Comparison of ENCODE assay signal across 1 cellular context in the genomic region with DNA sequence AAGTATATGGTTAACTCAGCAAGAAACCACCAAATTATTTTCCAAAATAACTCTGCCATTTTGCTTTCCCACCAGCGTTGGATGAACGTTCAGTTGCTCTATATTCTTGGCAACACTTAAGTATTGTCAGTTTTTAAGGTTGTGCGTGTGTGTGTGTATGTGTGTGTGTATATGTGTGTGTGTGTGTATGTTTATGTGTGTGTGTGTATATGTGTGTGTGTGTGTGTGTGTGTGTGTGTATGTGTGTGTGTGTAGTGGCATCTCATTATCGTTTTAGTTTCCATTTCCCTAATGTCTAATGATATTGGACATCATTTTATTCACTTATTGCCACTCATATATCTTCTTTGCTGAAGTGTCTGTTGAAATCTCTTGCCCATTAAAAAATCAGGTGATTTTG.
TF ChIP-seq lines count a peak whose summit lies in the region.

No MANE protein-coding gene starts in this region.

TF ChIP-seq in IMR-90, 13 proteins besides CTCF, POLR2A, EP300 and RAD21:
- TF ChIP-seq RFX5 (IDR thresholded peaks at IDR 0.05; ENCODE audit: low read depth, low read length) (no peak), MAZ (IDR thresholded peaks at IDR 0.05; ENCODE audit: borderline replicate concordance, low read depth, low read length) (no peak), CEBPB (IDR thresholded peaks at IDR 0.05; ENCODE audit: low read depth, low read length) (no peak), SMC3 (IDR thresholded peaks at IDR 0.05; ENCODE audit: low read depth, low read length) (no peak), MXI1 (IDR thresholded peaks at IDR 0.05; ENCODE audit: borderline replicate concordance, low read depth, low read length) (no peak), CHD1 (IDR thresholded peaks at IDR 0.05; ENCODE audit: low read depth, low read length) (no peak), RCOR1 (IDR thresholded peaks at IDR 0.05; ENCODE audit: insufficient replicate concordance, low read length) (no peak), BHLHE40 (IDR thresholded peaks at IDR 0.05; ENCODE audit: low read depth, low read length) (no peak), MAFK (IDR thresholded peaks at IDR 0.05; ENCODE audit: low read depth, low read length) (no peak), FOS (IDR thresholded peaks at IDR 0.05; ENCODE audit: low read depth, low read length) (no peak), NFE2L2 (IDR thresholded peaks at IDR 0.05; ENCODE audit: low read depth, low read length) (no peak)
- TF ChIP-seq, protein P1, sequence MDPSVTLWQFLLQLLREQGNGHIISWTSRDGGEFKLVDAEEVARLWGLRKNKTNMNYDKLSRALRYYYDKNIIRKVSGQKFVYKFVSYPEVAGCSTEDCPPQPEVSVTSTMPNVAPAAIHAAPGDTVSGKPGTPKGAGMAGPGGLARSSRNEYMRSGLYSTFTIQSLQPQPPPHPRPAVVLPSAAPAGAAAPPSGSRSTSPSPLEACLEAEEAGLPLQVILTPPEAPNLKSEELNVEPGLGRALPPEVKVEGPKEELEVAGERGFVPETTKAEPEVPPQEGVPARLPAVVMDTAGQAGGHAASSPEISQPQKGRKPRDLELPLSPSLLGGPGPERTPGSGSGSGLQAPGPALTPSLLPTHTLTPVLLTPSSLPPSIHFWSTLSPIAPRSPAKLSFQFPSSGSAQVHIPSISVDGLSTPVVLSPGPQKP (IDR thresholded peaks at IDR 0.05; ENCODE audit: borderline replicate concordance, low read depth, low read length): no peak
- TF ChIP-seq, protein P2, sequence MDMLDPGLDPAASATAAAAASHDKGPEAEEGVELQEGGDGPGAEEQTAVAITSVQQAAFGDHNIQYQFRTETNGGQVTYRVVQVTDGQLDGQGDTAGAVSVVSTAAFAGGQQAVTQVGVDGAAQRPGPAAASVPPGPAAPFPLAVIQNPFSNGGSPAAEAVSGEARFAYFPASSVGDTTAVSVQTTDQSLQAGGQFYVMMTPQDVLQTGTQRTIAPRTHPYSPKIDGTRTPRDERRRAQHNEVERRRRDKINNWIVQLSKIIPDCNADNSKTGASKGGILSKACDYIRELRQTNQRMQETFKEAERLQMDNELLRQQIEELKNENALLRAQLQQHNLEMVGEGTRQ (IDR thresholded peaks at IDR 0.05; ENCODE audit: low read depth, low read length): no peak
